Comparison of ENCODE assay signal across 8 cellular contexts in genomic region chr6:106510090-106510970, GRCh38.
DNase-seq lines count a peak whose midpoint lies in the region; ATAC-seq and TF ChIP-seq lines count a peak whose summit lies in the region.

No MANE protein-coding gene starts in this region.

- H3K4me1 ChIP-seq in mucosa of stomach (ENCODE audit: control insufficient read depth, insufficient read depth, low read length): peaks cover 17% of the 10 kb centered on the region

- H3K27ac Mint-ChIP-seq in effector memory CD8-positive, alpha-beta T cell: peak overlapping the region; percentile 63 to 96
- H3K27ac Mint-ChIP-seq in stimulated activated naive CD8-positive, alpha-beta T cell treated with anti-CD3 and anti-CD28 coated beads, Interleukin-15, amount 100 ng/mL, for 72 hours: peak overlapping the region; percentile 81 to 90

- TF ChIP-seq CTCF in GM10248 (IDR thresholded peaks at IDR 0.05; ENCODE audit: control extremely low read depth, extremely low read depth, low read depth, missing control alignments): peak; percentile 39

- no peaks in the 10 kb centered on the region for H3K9me3 Mint-ChIP-seq in effector memory CD8-positive, alpha-beta T cell
- no peaks in the 10 kb centered on the region for H3K9me3 Mint-ChIP-seq in stimulated activated naive CD8-positive, alpha-beta T cell treated with anti-CD3 and anti-CD28 coated beads, Interleukin-15, amount 100 ng/mL, for 72 hours

- H3K4me3 Mint-ChIP-seq in effector memory CD8-positive, alpha-beta T cell: peak overlapping the region; percentile 96 to 97
- peak overlapping the region; percentile 93 to 96 for H3K4me3 Mint-ChIP-seq in stimulated activated naive CD8-positive, alpha-beta T cell treated with anti-CD3 and anti-CD28 coated beads, Interleukin-15, amount 100 ng/mL, for 72 hours

- peaks cover 11% of the 10 kb centered on the region for H3K36me3 Mint-ChIP-seq in effector memory CD8-positive, alpha-beta T cell (ENCODE audit: insufficient read depth)

- POLR2A ChIA-PET in GM10248 (lab: Yijun Ruan, JAX): no interaction called here

- DNase-seq in GM10248 (ENCODE audit: extremely low spot score) (peak; percentile 67), NCI-H2196 (lab: John Stamatoyannopoulos, UW; ENCODE audit: unreplicated experiment) (peak; percentile 57), T1000 (lab: John Stamatoyannopoulos, UW) (no peak)
- peak; percentile 73 to 80 for DNase-seq in activated CD4-positive, alpha-beta T cell treated with anti-CD3 and anti-CD28 coated beads, Interleukin-2, amount 50 U/mL, for 48 hours
- DNase-seq in effector memory CD8-positive, alpha-beta T cell: peak; percentile 48 to 56 (median 56)
- peak; percentile 82 to 84 for DNase-seq in stimulated activated naive CD8-positive, alpha-beta T cell treated with anti-CD3 and anti-CD28 coated beads, Interleukin-15, amount 100 ng/mL, for 72 hours

- no peaks in the 10 kb centered on the region for H3K27me3 Mint-ChIP-seq in effector memory CD8-positive, alpha-beta T cell
- no peaks in the 10 kb centered on the region for H3K27me3 Mint-ChIP-seq in stimulated activated naive CD8-positive, alpha-beta T cell treated with anti-CD3 and anti-CD28 coated beads, Interleukin-15, amount 100 ng/mL, for 72 hours

- H3K4me1 Mint-ChIP-seq in effector memory CD8-positive, alpha-beta T cell (ENCODE audit: low read depth in 2 of 2): peaks cover 31 to 37% of the 10 kb centered on the region in 2 donors
- H3K4me1 Mint-ChIP-seq in stimulated activated naive CD8-positive, alpha-beta T cell treated with anti-CD3 and anti-CD28 coated beads, Interleukin-15, amount 100 ng/mL, for 72 hours: peaks cover 44% of the 10 kb centered on the region

- H3K4me3 ChIP-seq in mucosa of stomach (ENCODE audit: low read length): no peak overlapping the region

- peaks cover 24% of the 10 kb centered on the region for H3K27me3 ChIP-seq in mucosa of stomach (ENCODE audit: control insufficient read depth, insufficient read depth, low read length)

- CTCF ChIA-PET in GM10248 (lab: Yijun Ruan, JAX): interaction anchor here (1.0 to 3.9 kb wide), 13 partner anchors 8 to 108 kb away, joined by 3 to 27 read pairs (median 4); no protein-coding TSS in a partner anchor

- no peaks in the 10 kb centered on the region for H3K9me3 ChIP-seq in mucosa of stomach (ENCODE audit: control insufficient read depth, low read length)

- ATAC-seq in HG02571 (IDR thresholded peaks at IDR 0.05; ENCODE audit: unreplicated experiment): peak; percentile 30
- ATAC-seq in effector memory CD8-positive, alpha-beta T cell (replicated peaks): peak; percentile 50
- peak; percentile 72 for ATAC-seq in stimulated activated naive CD8-positive, alpha-beta T cell treated with anti-CD3 and anti-CD28 coated beads, Interleukin-15, amount 100 ng/mL, for 72 hours

- H3K36me3 ChIP-seq in mucosa of stomach (ENCODE audit: control insufficient read depth, insufficient read depth, low read length): no peaks in the 10 kb centered on the region

- H3K9ac ChIP-seq in mucosa of stomach (ENCODE audit: low read length): peak overlapping the region; percentile 36
